ENCODE assay signal across 22 cellular contexts in the genomic region with DNA sequence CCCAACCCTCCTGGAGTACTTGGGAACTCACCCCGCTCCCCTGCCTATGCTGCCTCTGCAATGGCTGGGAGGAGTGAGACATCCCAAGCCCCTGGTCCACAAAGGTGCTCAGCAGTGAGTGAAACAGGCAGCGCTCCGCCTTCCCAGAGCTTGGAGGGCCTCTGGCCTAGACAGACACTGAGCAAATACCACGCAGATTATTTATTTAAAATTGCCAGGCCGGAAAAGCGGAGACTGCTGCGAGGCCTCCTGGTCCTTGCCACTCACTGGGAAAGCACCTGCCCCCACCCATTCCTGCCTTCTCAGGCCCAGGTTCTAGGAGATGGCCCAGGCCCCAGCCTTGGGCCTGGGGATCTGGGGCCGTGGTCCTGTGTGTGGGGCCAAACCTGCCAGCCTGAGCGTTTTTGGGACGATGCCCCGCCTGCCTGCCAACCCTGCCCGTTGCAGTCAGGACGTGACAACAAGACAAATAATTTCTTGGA. TPM values are rescaled to one million over a fixed set of nuclear protein-coding genes. Genes with fewer than 3 reads are reported as not detected.
"Had no signal": no experiment of that assay in that cellular context is flagged by ENCODE, and none has a peak within 500 bp of the region (broad histone marks: within the 10 kb centered on the region; RNA-seq: fewer than 3 reads in every experiment).

No MANE protein-coding gene starts in this region.

- H3K36me3 Mint-ChIP-seq: activated CD8-positive, alpha-beta memory T cell treated with anti-CD3 and anti-CD28 coated beads, Interleukin-2, amount 10 ng/mL, durations not matched to agents 7 days and 5 days; activated naive CD8-positive, alpha-beta T cell treated with anti-CD3 and anti-CD28 coated beads, Interleukin-2, amount 10 ng/mL, durations not matched to agents 7 days and 5 days; natural killer cell treated with Interleukin-12 subunit alpha and Interleukin-12 subunit beta and Interleukin-15 and Interleukin-18, amount 100 ng/mL, for 72 hours; stimulated activated memory B cell treated with anti-CD40 and anti-IgM and Interleukin-4, amounts not matched to agents 10 μg/mL and 1 μg/mL and 100 μg/mL, for 72 hours; T-cell had no signal

- H3K4me3 ChIP-seq: coronary artery, gastrocnemius medialis, heart left ventricle, thoracic aorta, upper lobe of left lung had no signal

- H3K36me3 ChIP-seq: brain microvascular endothelial cell, gastrocnemius medialis, heart left ventricle, thoracic aorta, upper lobe of left lung had no signal

- H3K27me3 ChIP-seq: brain microvascular endothelial cell, gastrocnemius medialis, heart left ventricle, upper lobe of left lung had no signal

- H3K4me1 Mint-ChIP-seq: activated CD4-positive, alpha-beta memory T cell treated with anti-CD3 and anti-CD28 coated beads, Interleukin-2, amount 10 ng/mL, durations not matched to agents 7 days and 5 days; central memory CD8-positive, alpha-beta T cell; stimulated activated memory B cell treated with anti-CD40 and anti-IgM and Interleukin-4, amounts not matched to agents 10 μg/mL and 1 μg/mL and 100 μg/mL, for 72 hours; T-cell had no signal

- H3K4me1 ChIP-seq: gastrocnemius medialis had no signal

- ATAC-seq: activated CD8-positive, alpha-beta memory T cell treated with anti-CD3 and anti-CD28 coated beads, Interleukin-2, amount 10 ng/mL, durations not matched to agents 7 days and 5 days; gastrocnemius medialis; natural killer cell treated with Interleukin-12 subunit alpha and Interleukin-12 subunit beta and Interleukin-15 and Interleukin-18, amount 100 ng/mL, for 72 hours; SK-N-SH treated with all-trans-retinoic acid at 6 μM for 48 hours; stimulated activated memory B cell treated with anti-CD40 and anti-IgM and Interleukin-4, amounts not matched to agents 10 μg/mL and 1 μg/mL and 100 μg/mL, for 72 hours; T-cell had no signal

- DNase-seq: activated CD4-positive, alpha-beta memory T cell treated with anti-CD3 and anti-CD28 coated beads, Interleukin-2, amount 10 ng/mL, durations not matched to agents 7 days and 5 days; activated CD4-positive, alpha-beta T cell treated with anti-CD3 and anti-CD28 coated beads for 48 hours; activated CD4-positive, CD25-positive, alpha-beta regulatory T cell; activated CD8-positive, alpha-beta memory T cell treated with anti-CD3 and anti-CD28 coated beads, Interleukin-2, amount 10 ng/mL, durations not matched to agents 7 days and 5 days; activated naive CD4-positive, alpha-beta T cell; activated naive CD8-positive, alpha-beta T cell treated with anti-CD3 and anti-CD28 coated beads, Interleukin-2, amount 10 ng/mL, durations not matched to agents 7 days and 5 days; amygdala; brain microvascular endothelial cell; gastrocnemius medialis; kidney glomerular epithelial cell; nucleus accumbens; small intestine; stimulated activated CD4-positive, alpha-beta T cell treated with anti-CD3 and anti-CD28 coated beads, Interleukin-4, amount 100 ng/mL, for 24 hours; T-cell had no signal

- H3K27ac ChIP-seq: brain microvascular endothelial cell, coronary artery, gastrocnemius medialis had no signal

- H3K9me3 Mint-ChIP-seq: activated CD4-positive, alpha-beta memory T cell treated with anti-CD3 and anti-CD28 coated beads, Interleukin-2, amount 10 ng/mL, durations not matched to agents 7 days and 5 days; activated naive CD8-positive, alpha-beta T cell treated with anti-CD3 and anti-CD28 coated beads, Interleukin-2, amount 10 ng/mL, durations not matched to agents 7 days and 5 days; central memory CD8-positive, alpha-beta T cell; natural killer cell treated with Interleukin-12 subunit alpha and Interleukin-12 subunit beta and Interleukin-15 and Interleukin-18, amount 100 ng/mL, for 72 hours; stimulated activated memory B cell treated with anti-CD40 and anti-IgM and Interleukin-4, amounts not matched to agents 10 μg/mL and 1 μg/mL and 100 μg/mL, for 72 hours; T-cell had no signal

- H3K27ac Mint-ChIP-seq: activated CD4-positive, alpha-beta memory T cell treated with anti-CD3 and anti-CD28 coated beads, Interleukin-2, amount 10 ng/mL, durations not matched to agents 7 days and 5 days; activated CD8-positive, alpha-beta memory T cell treated with anti-CD3 and anti-CD28 coated beads, Interleukin-2, amount 10 ng/mL, durations not matched to agents 7 days and 5 days; activated naive CD8-positive, alpha-beta T cell treated with anti-CD3 and anti-CD28 coated beads, Interleukin-2, amount 10 ng/mL, durations not matched to agents 7 days and 5 days; natural killer cell treated with Interleukin-12 subunit alpha and Interleukin-12 subunit beta and Interleukin-15 and Interleukin-18, amount 100 ng/mL, for 72 hours; stimulated activated memory B cell treated with anti-CD40 and anti-IgM and Interleukin-4, amounts not matched to agents 10 μg/mL and 1 μg/mL and 100 μg/mL, for 72 hours; T-cell had no signal

- H3K27me3 Mint-ChIP-seq: activated CD4-positive, alpha-beta memory T cell treated with anti-CD3 and anti-CD28 coated beads, Interleukin-2, amount 10 ng/mL, durations not matched to agents 7 days and 5 days; activated CD8-positive, alpha-beta memory T cell treated with anti-CD3 and anti-CD28 coated beads, Interleukin-2, amount 10 ng/mL, durations not matched to agents 7 days and 5 days; activated naive CD8-positive, alpha-beta T cell treated with anti-CD3 and anti-CD28 coated beads, Interleukin-2, amount 10 ng/mL, durations not matched to agents 7 days and 5 days; central memory CD8-positive, alpha-beta T cell; natural killer cell treated with Interleukin-12 subunit alpha and Interleukin-12 subunit beta and Interleukin-15 and Interleukin-18, amount 100 ng/mL, for 72 hours; T-cell had no signal

- H3K4me3 Mint-ChIP-seq: activated CD4-positive, alpha-beta memory T cell treated with anti-CD3 and anti-CD28 coated beads, Interleukin-2, amount 10 ng/mL, durations not matched to agents 7 days and 5 days; activated CD8-positive, alpha-beta memory T cell treated with anti-CD3 and anti-CD28 coated beads, Interleukin-2, amount 10 ng/mL, durations not matched to agents 7 days and 5 days; activated naive CD8-positive, alpha-beta T cell treated with anti-CD3 and anti-CD28 coated beads, Interleukin-2, amount 10 ng/mL, durations not matched to agents 7 days and 5 days; central memory CD8-positive, alpha-beta T cell; natural killer cell treated with Interleukin-12 subunit alpha and Interleukin-12 subunit beta and Interleukin-15 and Interleukin-18, amount 100 ng/mL, for 72 hours; stimulated activated memory B cell treated with anti-CD40 and anti-IgM and Interleukin-4, amounts not matched to agents 10 μg/mL and 1 μg/mL and 100 μg/mL, for 72 hours; T-cell had no signal

- H3K9me3 ChIP-seq: gastrocnemius medialis, heart left ventricle, thoracic aorta, upper lobe of left lung had no signal

RNA-seq across cellular contexts. Expression of gene FGF18, which starts 17.4 kb away (rescaled TPM):
- total RNA-seq: activated CD4-positive, alpha-beta memory T cell treated with anti-CD3 and anti-CD28 coated beads, Interleukin-2, amount 10 ng/mL, durations not matched to agents 7 days and 5 days; activated CD8-positive, alpha-beta memory T cell treated with anti-CD3 and anti-CD28 coated beads, Interleukin-2, amount 10 ng/mL, durations not matched to agents 7 days and 5 days had no signal
